Comparison of ENCODE assay signal across 8 cellular contexts in the genomic region with DNA sequence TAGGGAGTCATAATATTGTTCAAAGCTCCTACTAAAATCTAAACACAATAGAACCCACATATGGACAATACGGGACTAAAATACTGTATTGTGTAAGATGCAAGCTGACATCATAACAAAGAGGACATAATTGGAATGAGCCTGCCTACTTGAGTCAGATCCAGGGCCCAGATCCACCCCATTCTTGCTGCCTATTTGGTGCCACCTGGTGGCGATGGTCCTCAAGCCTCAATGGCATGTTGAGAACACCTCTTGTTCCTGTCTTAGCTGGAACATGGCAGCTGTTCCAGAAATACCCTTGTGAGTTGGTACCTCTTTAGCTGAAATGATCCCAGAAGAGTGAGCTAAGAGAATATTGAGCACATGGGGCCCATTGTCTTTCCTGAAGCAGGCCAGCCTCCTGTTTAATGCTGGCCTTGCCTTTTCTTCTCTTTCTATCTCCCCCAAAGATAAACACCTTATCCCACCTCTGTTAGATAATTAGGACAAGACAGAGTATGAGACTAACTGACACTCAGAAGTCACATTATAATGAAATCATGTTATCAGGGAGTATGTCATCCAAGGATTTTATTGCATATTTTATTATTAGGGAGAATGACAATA.
DNase-seq lines count a peak whose midpoint lies in the region; ATAC-seq, FAIRE-seq and TF ChIP-seq lines count a peak whose summit lies in the region.

No MANE protein-coding gene starts in this region.

- FAIRE-seq in GM18507 (lab: Jason Lieb, UNC), result peak; percentile 33

- ATAC-seq in HG02973 (IDR thresholded peaks at IDR 0.05; ENCODE audit: unreplicated experiment), result peak; percentile 84
- ATAC-seq in sciatic nerve, result no peak

- no peak overlapping the region for H3K4me3 Mint-ChIP-seq in glutamatergic neuron (ENCODE audit: unreplicated experiment)

- no peak for DNase-seq in BJ (ENCODE audit: low read depth)
- no peak for DNase-seq in GM18507 (ENCODE audit: extremely low spot score, insufficient read length, low read depth)
- DNase-seq in NCI-H187 (lab: John Stamatoyannopoulos, UW), result peak; percentile 38 to 77
- peak; percentile 36 for DNase-seq in UCSD-AML1 (lab: John Stamatoyannopoulos, UW; ENCODE audit: unreplicated experiment)
- DNase-seq in glutamatergic neuron, result peak; percentile 83
- DNase-seq in sciatic nerve (ENCODE audit: low spot score), result peak; percentile 62
- DNase-seq in esophagus muscularis mucosa (ENCODE audit: extremely low spot score), result no peak

- H3K27ac Mint-ChIP-seq in glutamatergic neuron (ENCODE audit: unreplicated experiment), result no peak overlapping the region

- H3K9me3 ChIP-seq in esophagus muscularis mucosa, result no peaks in the 10 kb centered on the region

- 55% methylated on average over 2 of the region's 2 CpGs for WGBS in esophagus muscularis mucosa

- no peaks in the 10 kb centered on the region for H3K9me3 Mint-ChIP-seq in glutamatergic neuron (ENCODE audit: unreplicated experiment)

- H3K27me3 ChIP-seq in BJ (ENCODE audit: control insufficient read depth, insufficient read depth, low read length) (no peaks in the 10 kb centered on the region), esophagus muscularis mucosa (no peaks in the 10 kb centered on the region)

- no peaks in the 10 kb centered on the region for H3K4me1 Mint-ChIP-seq in glutamatergic neuron (ENCODE audit: low read depth, unreplicated experiment)

- intact Hi-C loops in sciatic nerve (cut with DNase I) (no loop called here), esophagus muscularis mucosa (cut with DNase I) (no loop called here)

- TF ChIP-seq POLR2A in esophagus muscularis mucosa (IDR thresholded peaks at IDR 0.05; ENCODE audit: low read depth), result no peak

- H3K4me1 ChIP-seq in esophagus muscularis mucosa, result no peaks in the 10 kb centered on the region

- H3K27ac ChIP-seq in esophagus muscularis mucosa (replicated peaks in 1 of 4), result no peak overlapping the region

- no peaks in the 10 kb centered on the region for H3K36me3 Mint-ChIP-seq in glutamatergic neuron (ENCODE audit: unreplicated experiment)

- peak; percentile 8; the same call in 1 of the 2 replicates for TF ChIP-seq CTCF in BJ (IDR thresholded peaks at IDR 0.05; ENCODE audit: insufficient read depth, low read depth, low read length)
- peak; percentile 72 for TF ChIP-seq CTCF in glutamatergic neuron (IDR thresholded peaks at IDR 0.05; ENCODE audit: partially characterized antibody, unreplicated experiment)
- TF ChIP-seq CTCF in esophagus muscularis mucosa (IDR thresholded peaks at IDR 0.05), result peak in 1 of 3 experiments; percentile 23

- no peak overlapping the region for H3K4me3 ChIP-seq in BJ (ENCODE audit: low read depth, low read length)
- no peak overlapping the region for H3K4me3 ChIP-seq in esophagus muscularis mucosa

- TF ChIP-seq EP300 in esophagus muscularis mucosa (IDR thresholded peaks at IDR 0.05), result no peak

- POLR2A ChIA-PET in BJ (lab: Charles Lee), result no interaction called here

- H3K36me3 ChIP-seq in BJ (ENCODE audit: control insufficient read depth, insufficient read depth, low read length) (no peaks in the 10 kb centered on the region), esophagus muscularis mucosa (no peaks in the 10 kb centered on the region)

- CTCF ChIA-PET in BJ (lab: Yijun Ruan, JAX), result interaction anchor here (0.6 to 1.0 kb wide), 3 partner anchors 32 to 268 kb away, joined by 3 read pairs; no protein-coding TSS in a partner anchor

- H3K27me3 Mint-ChIP-seq in glutamatergic neuron (ENCODE audit: unreplicated experiment), result no peaks in the 10 kb centered on the region

Comparison
In these comparisons a context has a peak if more than half of its experiments do, and no peak if none do; other contexts are left out.
1. DNase-seq: peak in NCI-H187 (2 of 2), UCSD-AML1 (single experiment), glutamatergic neuron (single experiment) and sciatic nerve (single experiment); none in BJ (single experiment), GM18507 (single experiment) and esophagus muscularis mucosa (single experiment).